1 cellular context compared by ENCODE assay signal in genomic region chr14:68563256-68564131, GRCh38.
TF ChIP-seq lines count a peak whose summit lies in the region.

No MANE protein-coding gene starts in this region.

TF ChIP-seq in HepG2, 621 proteins besides CTCF, POLR2A, EP300 and RAD21 (continued from another document and continues in another):
- no peak for TF ChIP-seq TIGD3 (CRISPR knock-in tag; IDR thresholded peaks at IDR 0.05; ENCODE audit: borderline replicate concordance)
- no peak for TF ChIP-seq ETV6 (CRISPR knock-in tag; conservative IDR thresholded peaks at IDR 0.05)
- no peak for TF ChIP-seq SRSF1 (optimal IDR thresholded peaks at IDR 0.05; ENCODE audit: low read depth, low read length)
- peak; percentile 60; the same call in 1 of the 2 replicates for TF ChIP-seq PRDM15 (CRISPR knock-in tag; IDR thresholded peaks at IDR 0.05)
- TF ChIP-seq ZBTB39 (CRISPR knock-in tag; IDR thresholded peaks at IDR 0.05), result no peak
- TF ChIP-seq HDAC2 (CRISPR knock-in tag; IDR thresholded peaks at IDR 0.05), result peak; percentile 24; the same call in 1 of the 2 replicates
- no peak; the same call in 1 of the 2 replicates for TF ChIP-seq UBTF (CRISPR knock-in tag; IDR thresholded peaks at IDR 0.05)
- TF ChIP-seq FUBP1 (CRISPR knock-in tag; IDR thresholded peaks at IDR 0.05; ENCODE audit: borderline replicate concordance), result no peak
- TF ChIP-seq ZNF142 (CRISPR knock-in tag; IDR thresholded peaks at IDR 0.05), result no peak
- TF ChIP-seq GPN1 (CRISPR knock-in tag; IDR thresholded peaks at IDR 0.05; ENCODE audit: borderline replicate concordance), result no peak
- TF ChIP-seq FOXK1 (CRISPR knock-in tag; IDR thresholded peaks at IDR 0.05; ENCODE audit: borderline replicate concordance, low read depth), result 0 out of 2 replicates have a peak, but pooled peaks have one; percentile 13
- TF ChIP-seq ZNF367 (CRISPR knock-in tag; IDR thresholded peaks at IDR 0.05; ENCODE audit: borderline replicate concordance), result no peak
- no peak for TF ChIP-seq SMAD1 (CRISPR knock-in tag; IDR thresholded peaks at IDR 0.05; ENCODE audit: borderline replicate concordance, low read depth)
- no peak for TF ChIP-seq MEF2D (CRISPR knock-in tag; IDR thresholded peaks at IDR 0.05)
- TF ChIP-seq ZNF850 (CRISPR knock-in tag; conservative IDR thresholded peaks at IDR 0.05), result no peak
- TF ChIP-seq KDM5A (IDR thresholded peaks at IDR 0.05; ENCODE audit: borderline replicate concordance, low read length), result no peak
- TF ChIP-seq HMG20B (CRISPR knock-in tag; conservative IDR thresholded peaks at IDR 0.05), result no peak
- no peak for TF ChIP-seq SAFB2 (CRISPR knock-in tag; IDR thresholded peaks at IDR 0.05; ENCODE audit: borderline replicate concordance, low read depth)
- TF ChIP-seq SOX13 (IDR thresholded peaks at IDR 0.05), result no peak
- TF ChIP-seq SOX13 (CRISPR knock-in tag; conservative IDR thresholded peaks at IDR 0.05 in 1 of 2, IDR thresholded peaks at IDR 0.05 in 1 of 2), result peak in 1 of 2 experiments; percentile 25; a peak in 1 of 4 replicates
- no peak for TF ChIP-seq ZNF383 (CRISPR knock-in tag; IDR thresholded peaks at IDR 0.05; ENCODE audit: borderline replicate concordance)
- TF ChIP-seq NCOA2 (CRISPR knock-in tag; IDR thresholded peaks at IDR 0.05), result peak; percentile 33; the same call in 1 of the 2 replicates
- no peak for TF ChIP-seq NFAT5 (CRISPR knock-in tag; IDR thresholded peaks at IDR 0.05)
- no peak for TF ChIP-seq ZNF724P (CRISPR knock-in tag; IDR thresholded peaks at IDR 0.05; ENCODE audit: borderline replicate concordance)
- no peak for TF ChIP-seq HIC2 (CRISPR knock-in tag; IDR thresholded peaks at IDR 0.05; ENCODE audit: low read depth)
- TF ChIP-seq ATF1 (CRISPR knock-in tag; IDR thresholded peaks at IDR 0.05), result no peak
- no peak for TF ChIP-seq POLR2G (IDR thresholded peaks at IDR 0.05; ENCODE audit: low read depth, low read length)
- peak; percentile 85 for TF ChIP-seq FOXA3 (CRISPR knock-in tag; IDR thresholded peaks at IDR 0.05)
